17 cellular contexts compared by ENCODE assay signal in the genomic region with DNA sequence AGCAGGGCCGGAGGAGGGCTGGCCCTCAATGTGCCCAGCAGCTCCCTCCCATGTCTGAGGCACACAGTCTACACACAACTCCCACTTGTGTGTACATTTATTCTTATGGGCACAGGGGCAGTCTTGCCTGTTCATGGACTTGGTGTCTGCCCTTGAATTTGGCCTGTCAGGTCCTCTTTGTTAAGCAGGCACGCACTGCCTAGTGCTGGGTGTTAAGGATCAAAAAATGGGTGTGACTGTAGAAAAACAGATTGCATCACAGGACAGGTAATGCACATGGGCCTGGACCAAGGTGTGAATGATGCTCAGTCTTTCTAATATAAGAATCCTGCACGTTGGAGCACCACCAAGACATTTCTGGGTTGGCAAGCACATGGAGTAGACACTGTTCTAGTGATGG. TPM values are rescaled to one million over a fixed set of nuclear protein-coding genes. Genes with fewer than 3 reads are reported as not detected.
DNase-seq lines count a peak whose midpoint lies in the region; ATAC-seq lines count a peak whose summit lies in the region.
"Had no signal": no experiment of that assay in that cellular context is flagged by ENCODE, and none has a peak within 500 bp of the region (broad histone marks: within the 10 kb centered on the region; RNA-seq: fewer than 3 reads in every experiment).

No MANE protein-coding gene starts in this region.

- H3K27ac Mint-ChIP-seq in activated T-cell treated with anti-CD3 and anti-CD28 coated beads, Interleukin-2, amount 50 U/mL, for 72 hours: peak overlapping the region; percentile 67
- peak overlapping the region; percentile 9 to 52 (median 41) for H3K27ac Mint-ChIP-seq in IgD-negative memory B cell
- H3K27ac Mint-ChIP-seq in stimulated activated naive B cell treated with anti-CD40 and anti-IgM and Interleukin-4, amounts not matched to agents 10 μg/mL and 1 μg/mL and 100 μg/mL, for 72 hours: peak overlapping the region; percentile 60

- no peak overlapping the region for H3K4me3 Mint-ChIP-seq in activated T-cell treated with anti-CD3 and anti-CD28 coated beads, Interleukin-2, amount 50 U/mL, for 72 hours
- no peak overlapping the region for H3K4me3 Mint-ChIP-seq in IgD-negative memory B cell
- no peak overlapping the region for H3K4me3 Mint-ChIP-seq in stimulated activated naive B cell treated with anti-CD40 and anti-IgM and Interleukin-4, amounts not matched to agents 10 μg/mL and 1 μg/mL and 100 μg/mL, for 72 hours

- no peak for ATAC-seq in activated T-cell treated with anti-CD3 and anti-CD28 coated beads, Interleukin-2, amount 50 U/mL, for 72 hours (replicated peaks in 1 of 2)
- ATAC-seq in esophagus mucosa (peak; percentile 81), HG02885 (IDR thresholded peaks at IDR 0.05; ENCODE audit: poor library complexity, unreplicated experiment) (no peak), Right ventricle myocardium superior (ENCODE audit: poor library complexity) (no peak), GM18511 (IDR thresholded peaks at IDR 0.05; ENCODE audit: unreplicated experiment) (no peak)
- ATAC-seq in stimulated activated naive B cell treated with anti-CD40 and anti-IgM and Interleukin-4, amounts not matched to agents 10 μg/mL and 1 μg/mL and 100 μg/mL, for 72 hours (replicated peaks): no peak
- ATAC-seq: HCT116 had no signal

- peaks cover 2 to 5% of the 10 kb centered on the region in 2 donors for H3K9me3 Mint-ChIP-seq in activated T-cell treated with anti-CD3 and anti-CD28 coated beads, Interleukin-2, amount 50 U/mL, for 72 hours
- no peaks in the 10 kb centered on the region for H3K9me3 Mint-ChIP-seq in IgD-negative memory B cell
- H3K9me3 Mint-ChIP-seq in stimulated activated naive B cell treated with anti-CD40 and anti-IgM and Interleukin-4, amounts not matched to agents 10 μg/mL and 1 μg/mL and 100 μg/mL, for 72 hours: peaks cover 0 to 2% of the 10 kb centered on the region in 2 donors

- intact Hi-C loops in Right ventricle myocardium superior (cut with DNase I): no loop called here

- peaks cover 8 to 14% of the 10 kb centered on the region in 2 donors for H3K36me3 Mint-ChIP-seq in activated T-cell treated with anti-CD3 and anti-CD28 coated beads, Interleukin-2, amount 50 U/mL, for 72 hours (ENCODE audit: insufficient read depth in 2 of 2)
- H3K36me3 Mint-ChIP-seq in IgD-negative memory B cell: no peaks in the 10 kb centered on the region
- peaks cover 24 to 36% of the 10 kb centered on the region in 2 donors for H3K36me3 Mint-ChIP-seq in stimulated activated naive B cell treated with anti-CD40 and anti-IgM and Interleukin-4, amounts not matched to agents 10 μg/mL and 1 μg/mL and 100 μg/mL, for 72 hours

- no peak for DNase-seq in activated T-cell treated with anti-CD3 and anti-CD28 coated beads, Interleukin-2, amount 50 U/mL, for 72 hours
- DNase-seq in activated T-cell treated with anti-CD3 and anti-CD28 coated beads, Interleukin-2, amount 50 U/mL, for 1 hour: no peak
- DNase-seq in stimulated activated naive B cell treated with anti-CD40 and anti-IgM and Interleukin-4, amounts not matched to agents 10 μg/mL and 1 μg/mL and 100 μg/mL, for 72 hours: no peak
- no peak for DNase-seq in Right ventricle myocardium superior
- DNase-seq: ACHN; activated CD4-positive, alpha-beta T cell treated with anti-CD3 and anti-CD28 coated beads for 48 hours; activated naive CD4-positive, alpha-beta T cell treated with anti-CD3 and anti-CD28 coated beads, Interleukin-2, amount 50 U/mL, for 16 hours; cerebellar nuclear complex; NCI-H1092; NCI-H187 treated with DMSO at 0.1 percent for 48 hours; NCI-H2227 treated with DMSO at 0.1 percent for 48 hours; T-helper 2 cell had no signal

- H3K4me1 Mint-ChIP-seq in activated T-cell treated with anti-CD3 and anti-CD28 coated beads, Interleukin-2, amount 50 U/mL, for 72 hours (ENCODE audit: low read depth): peaks cover 39% of the 10 kb centered on the region
- peaks cover 26 to 31% (median 29%) of the 10 kb centered on the region in 3 donors for H3K4me1 Mint-ChIP-seq in IgD-negative memory B cell
- H3K4me1 Mint-ChIP-seq in stimulated activated naive B cell treated with anti-CD40 and anti-IgM and Interleukin-4, amounts not matched to agents 10 μg/mL and 1 μg/mL and 100 μg/mL, for 72 hours: peaks cover 42 to 68% of the 10 kb centered on the region in 2 donors

- no peaks in the 10 kb centered on the region for H3K27me3 Mint-ChIP-seq in activated T-cell treated with anti-CD3 and anti-CD28 coated beads, Interleukin-2, amount 50 U/mL, for 72 hours (ENCODE audit: low read depth)
- H3K27me3 Mint-ChIP-seq in IgD-negative memory B cell: no peaks in the 10 kb centered on the region
- H3K27me3 Mint-ChIP-seq in stimulated activated naive B cell treated with anti-CD40 and anti-IgM and Interleukin-4, amounts not matched to agents 10 μg/mL and 1 μg/mL and 100 μg/mL, for 72 hours: no peaks in the 10 kb centered on the region

RNA-seq across cellular contexts. Expression of a gene that starts 33.6 kb away (rescaled TPM):
- 100 to 1,000 TPM; 100 to 126 TPM for total RNA-seq in activated T-cell treated with anti-CD3 and anti-CD28 coated beads, Interleukin-2, amount 50 U/mL, for 72 hours
- polyA plus RNA-seq in IgD-negative memory B cell: 16.6 TPM
- total RNA-seq in esophagus mucosa: 58.9 TPM
- total RNA-seq in Right ventricle myocardium superior: 24.3 TPM
